Comparison of ENCODE assay signal across 38 cellular contexts in genomic region chr16:1132431-1132830, GRCh38. TPM values are rescaled to one million over a fixed set of nuclear protein-coding genes. Genes with fewer than 3 reads are reported as not detected.
"Had no signal": no experiment of that assay in that cellular context is flagged by ENCODE, and none has a peak within 500 bp of the region (broad histone marks: within the 10 kb centered on the region; RNA-seq: fewer than 3 reads in every experiment).

No MANE protein-coding gene starts in this region.

- H3K4me3 Mint-ChIP-seq: activated B cell treated with CpG ODN at 0.5 μM for 24 hours; activated CD4-positive, alpha-beta memory T cell treated with anti-CD3 and anti-CD28 coated beads for 36 hours; activated naive CD4-positive, alpha-beta T cell treated with anti-CD3 and anti-CD28 coated beads for 36 hours; activated T-cell treated with anti-CD3 and anti-CD28 coated beads, Interleukin-2, amount 50 U/mL, for 4 hours; activated T-helper 1 cell treated with anti-CD3 and anti-CD28 coated beads, Interleukin-12 subunit alpha, Interleukin-12 subunit beta, Interleukin-2, Interleukin-4 antibody, amounts not matched to agents 30 ng/mL and 10 ng/mL and 1 ng/mL, durations not matched to agents 14 hours and 24 hours and 36 hours; T-cell had no signal

- H3K9me3 Mint-ChIP-seq: activated B cell treated with CpG ODN at 0.5 μM for 24 hours; activated CD4-positive, alpha-beta memory T cell treated with anti-CD3 and anti-CD28 coated beads for 36 hours; activated naive CD4-positive, alpha-beta T cell treated with anti-CD3 and anti-CD28 coated beads for 36 hours; activated naive CD4-positive, alpha-beta T cell treated with anti-CD3 and anti-CD28 coated beads, Interleukin-2, amount 50 U/mL, for 72 hours; activated T-cell treated with anti-CD3 and anti-CD28 coated beads, Interleukin-2, amount 50 U/mL, for 4 hours; activated T-helper 1 cell treated with anti-CD3 and anti-CD28 coated beads, Interleukin-12 subunit alpha, Interleukin-12 subunit beta, Interleukin-2, Interleukin-4 antibody, amounts not matched to agents 30 ng/mL and 10 ng/mL and 1 ng/mL, durations not matched to agents 14 hours and 24 hours and 36 hours; T-cell had no signal

- H3K27ac Mint-ChIP-seq: activated B cell treated with CpG ODN at 0.5 μM for 24 hours; activated CD4-positive, alpha-beta memory T cell treated with anti-CD3 and anti-CD28 coated beads for 36 hours; activated naive CD4-positive, alpha-beta T cell treated with anti-CD3 and anti-CD28 coated beads for 36 hours; activated naive CD4-positive, alpha-beta T cell treated with anti-CD3 and anti-CD28 coated beads, Interleukin-2, amount 50 U/mL, for 72 hours; activated T-helper 1 cell treated with anti-CD3 and anti-CD28 coated beads, Interleukin-12 subunit alpha, Interleukin-12 subunit beta, Interleukin-2, Interleukin-4 antibody, amounts not matched to agents 30 ng/mL and 10 ng/mL and 1 ng/mL, durations not matched to agents 14 hours and 24 hours and 36 hours; T-cell had no signal

- H3K4me1 Mint-ChIP-seq: activated B cell treated with CpG ODN at 0.5 μM for 24 hours, T-cell had no signal

- FAIRE-seq: astrocyte, RCC 7860 had no signal

- H3K27me3 Mint-ChIP-seq: activated B cell treated with CpG ODN at 0.5 μM for 24 hours; activated CD4-positive, alpha-beta memory T cell treated with anti-CD3 and anti-CD28 coated beads for 36 hours had no signal

- DNase-seq: activated B cell treated with CpG ODN at 0.5 μM for 24 hours; activated CD4-positive, alpha-beta memory T cell treated with anti-CD3 and anti-CD28 coated beads for 36 hours; activated CD4-positive, alpha-beta T cell treated with anti-CD3 and anti-CD28 coated beads for 4 hours; activated CD4-positive, alpha-beta T cell treated with anti-CD3 and anti-CD28 coated beads, Interleukin-2, amount 50 U/mL, for 1 hour; activated CD4-positive, CD25-positive, alpha-beta regulatory T cell treated with anti-CD3 and anti-CD28 coated beads, Interleukin-2, amount 50 U/mL, for 72 hours; activated CD8-positive, alpha-beta memory T cell treated with anti-CD3 and anti-CD28 coated beads, Interleukin-2, amount 50 U/mL, for 4 hours; activated gamma-delta T cell treated with Interleukin-2 at 50 U/mL for 16 hours; activated naive CD4-positive, alpha-beta T cell treated with anti-CD3 and anti-CD28 coated beads for 36 hours; activated T-cell treated with anti-CD3 and anti-CD28 coated beads for 4 hours; activated T-cell treated with anti-CD3 and anti-CD28 coated beads, Interleukin-2, amount 50 U/mL, for 4 hours; adrenal gland; body of pancreas; Karpas-422; NCI-H1105; NCI-H1417 treated with DMSO at 0.1 percent for 48 hours; NCI-H187 treated with DMSO at 0.1 percent for 48 hours; NCI-H2081 treated with DMSO at 0.1 percent for 48 hours; NCI-H226; NCI-H446 treated with DMSO at 0.1 percent for 48 hours; NCI-H524; PC-9; SIG-M5; T-cell; T-helper 2 cell; T-helper 9 cell had no signal

- H3K4me3 ChIP-seq: adrenal gland, body of pancreas, breast epithelium, PC-9 had no signal

- H3K27ac ChIP-seq: adrenal gland, body of pancreas, breast epithelium, PC-9, RWPE1, VCaP had no signal

- H3K36me3 Mint-ChIP-seq: activated CD4-positive, alpha-beta memory T cell treated with anti-CD3 and anti-CD28 coated beads for 36 hours; activated naive CD4-positive, alpha-beta T cell treated with anti-CD3 and anti-CD28 coated beads, Interleukin-2, amount 50 U/mL, for 72 hours; T-cell had no signal

- H3K36me3 ChIP-seq: adrenal gland, breast epithelium had no signal

- H2AFZ ChIP-seq: PC-9 had no signal

- H3K4me1 ChIP-seq: breast epithelium had no signal

- H3K9me3 ChIP-seq: adrenal gland, body of pancreas, breast epithelium had no signal

- H3K27me3 ChIP-seq: adrenal gland, body of pancreas had no signal

- H3K4me2 ChIP-seq: PC-9 had no signal

- ATAC-seq: activated naive CD4-positive, alpha-beta T cell treated with anti-CD3 and anti-CD28 coated beads, Interleukin-2, amount 50 U/mL, for 72 hours; activated T-cell treated with anti-CD3 and anti-CD28 coated beads, Interleukin-2, amount 50 U/mL, for 4 hours; body of pancreas; Right ventricle myocardium inferior; SK-N-SH treated with all-trans-retinoic acid at 6 μM for 48 hours; T-cell had no signal

RNA-seq across cellular contexts. Expression of gene CACNA1H, which starts 20.5 kb away (rescaled TPM):
- total RNA-seq: MCF 10A, OCI-LY7, PC-9 had no signal

RNA-seq across cellular contexts. Expression of gene C1QTNF8, which starts 36.4 kb away (rescaled TPM):
- total RNA-seq: activated B cell treated with CpG ODN at 0.5 μM for 24 hours; activated CD4-positive, alpha-beta memory T cell treated with anti-CD3 and anti-CD28 coated beads for 36 hours; activated naive CD4-positive, alpha-beta T cell treated with anti-CD3 and anti-CD28 coated beads for 36 hours; activated naive CD4-positive, alpha-beta T cell treated with anti-CD3 and anti-CD28 coated beads, Interleukin-2, amount 50 U/mL, for 72 hours; activated T-cell treated with anti-CD3 and anti-CD28 coated beads, Interleukin-2, amount 50 U/mL, for 4 hours; activated T-helper 1 cell treated with anti-CD3 and anti-CD28 coated beads, Interleukin-12 subunit alpha, Interleukin-12 subunit beta, Interleukin-2, Interleukin-4 antibody, amounts not matched to agents 30 ng/mL and 10 ng/mL and 1 ng/mL, durations not matched to agents 14 hours and 24 hours and 36 hours; astrocyte; body of pancreas; breast epithelium; cardiac septum; MCF 10A; OCI-LY7; PC-9; SK-MEL-5; T-cell had no signal

RNA-seq across cellular contexts. Expression of gene SSTR5, which starts 59.9 kb away (rescaled TPM):
- total RNA-seq: activated B cell treated with CpG ODN at 0.5 μM for 24 hours; activated CD4-positive, alpha-beta memory T cell treated with anti-CD3 and anti-CD28 coated beads for 36 hours; activated naive CD4-positive, alpha-beta T cell treated with anti-CD3 and anti-CD28 coated beads for 36 hours; activated naive CD4-positive, alpha-beta T cell treated with anti-CD3 and anti-CD28 coated beads, Interleukin-2, amount 50 U/mL, for 72 hours; activated T-cell treated with anti-CD3 and anti-CD28 coated beads, Interleukin-2, amount 50 U/mL, for 4 hours; activated T-helper 1 cell treated with anti-CD3 and anti-CD28 coated beads, Interleukin-12 subunit alpha, Interleukin-12 subunit beta, Interleukin-2, Interleukin-4 antibody, amounts not matched to agents 30 ng/mL and 10 ng/mL and 1 ng/mL, durations not matched to agents 14 hours and 24 hours and 36 hours; astrocyte; breast epithelium; MCF 10A; OCI-LY7; PC-9; SK-MEL-5; T-cell had no signal
